Comparison of ENCODE assay signal across 6 cellular contexts in the genomic region with DNA sequence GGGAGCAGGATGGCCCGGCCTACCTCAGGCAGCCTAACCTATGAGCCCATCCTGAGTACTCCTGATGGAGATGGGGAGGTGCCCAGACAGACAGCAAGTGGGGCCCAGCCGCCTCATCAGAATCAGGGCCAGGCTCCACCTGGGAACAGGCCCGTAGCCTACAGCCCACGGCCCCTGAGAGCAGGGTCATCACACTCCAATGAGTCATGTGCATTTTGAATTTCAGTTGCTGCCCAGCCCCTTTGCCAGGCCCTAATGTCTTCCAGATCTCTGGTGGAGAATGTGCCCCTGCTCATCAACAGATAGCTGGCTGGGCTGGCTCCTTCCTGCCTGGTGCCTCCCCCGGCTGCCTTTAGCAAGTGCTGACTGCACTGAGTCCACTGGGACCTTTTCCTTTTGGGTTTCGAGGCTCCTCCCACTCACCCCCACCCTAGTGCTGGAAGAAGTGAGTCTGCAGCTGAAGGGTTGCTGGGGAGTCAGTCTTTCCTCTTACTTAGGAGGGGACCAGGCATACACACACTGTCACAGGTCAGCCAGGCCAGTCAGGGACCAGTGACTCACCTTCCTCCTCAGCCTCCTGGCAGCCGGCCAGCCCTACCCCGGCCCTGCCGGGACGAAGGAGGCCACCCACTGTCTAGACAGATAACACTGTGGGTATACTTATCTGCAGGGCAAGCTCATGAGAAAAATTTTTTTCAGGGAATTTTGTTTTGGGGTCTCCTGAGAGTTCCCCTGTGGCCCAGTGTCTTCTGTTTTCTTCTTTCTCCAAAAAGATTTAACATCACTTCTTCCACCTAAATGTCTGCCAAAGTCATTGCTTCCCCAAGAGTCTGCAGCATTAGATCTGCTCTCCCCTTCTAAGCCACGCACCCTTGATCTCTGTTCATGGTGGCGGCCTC. TPM values are rescaled to one million over a fixed set of nuclear protein-coding genes. Genes with fewer than 3 reads are reported as not detected.
DNase-seq lines count a peak whose midpoint lies in the region; ATAC-seq and TF ChIP-seq lines count a peak whose summit lies in the region.

No MANE protein-coding gene starts in this region.

- TF ChIP-seq CTCF in choroid plexus epithelial cell (conservative IDR thresholded peaks at IDR 0.05; ENCODE audit: low read depth, low read length) = no peak
- TF ChIP-seq CTCF in psoas muscle (IDR thresholded peaks at IDR 0.05) = no peak

- peak; percentile 62 for ATAC-seq in GM18868 (IDR thresholded peaks at IDR 0.05; ENCODE audit: unreplicated experiment)
- ATAC-seq in psoas muscle = peak; percentile 52 to 71 (median 64)
- no peak for ATAC-seq in HG02884 (IDR thresholded peaks at IDR 0.05; ENCODE audit: unreplicated experiment)

- H3K36me3 ChIP-seq in psoas muscle (ENCODE audit: insufficient read depth in 1 of 2, low read depth in 1 of 2) = peaks cover 6 to 64% of the 10 kb centered on the region in 2 donors

- peak overlapping the region; percentile 15 for H3K27ac ChIP-seq in psoas muscle

- no peaks in the 10 kb centered on the region for H3K9me3 ChIP-seq in psoas muscle

- H3K4me3 ChIP-seq in choroid plexus epithelial cell (ENCODE audit: low read depth, low read length) (no peak overlapping the region), psoas muscle (no peak overlapping the region)

- H3K27me3 ChIP-seq in psoas muscle (ENCODE audit: insufficient read depth in 3 of 3, low read length in 2 of 3) = no peaks in the 10 kb centered on the region

- peaks cover 24% of the 10 kb centered on the region for H3K4me1 ChIP-seq in psoas muscle

- 46 to 54% (median 53%) methylated on average over 12 of the region's 12 CpGs for WGBS in psoas muscle, 3 donors

- in situ Hi-C loops in SK-MEL-5 (cut with HindIII; ENCODE audit: low pct_unique_long_range_greater_than_20kb, low sequenced_read_pairs) = no loop called here

- peak; percentile 75 for DNase-seq in SK-MEL-5 (ENCODE audit: low read depth, low spot score)
- DNase-seq in choroid plexus epithelial cell (ENCODE audit: low read depth) = peak; percentile 91
- peak; percentile 78 for DNase-seq in psoas muscle
- DNase-seq in NCI-H128 (lab: John Stamatoyannopoulos, UW; ENCODE audit: unreplicated experiment) = no peak

- intact Hi-C loops in psoas muscle (cut with DNase I) = no loop called here

RNA-seq across cellular contexts. Expression of a gene that starts 9.1 kb away (rescaled TPM):
- 0.42 and 0.93 TPM in 2 replicates for total RNA-seq in SK-MEL-5 (2014; rRNA removed; shearing (Covaris generic))
- 0.33 and 2.8 TPM in 2 replicates for polyA plus RNA-seq in SK-MEL-5 (2015; cell fraction: cytosol; rRNA removed)
- polyA plus RNA-seq in SK-MEL-5 (2015; cell fraction: nucleus; rRNA removed) = 30.6 and 48.7 TPM in 2 replicates
- 1 to 10 TPM; 2.1 to 6.2 (median 3.9) TPM for total RNA-seq in psoas muscle
- 1 to 10 TPM; 1.8 to 5.0 (median 1.8) TPM for polyA plus RNA-seq in psoas muscle

RNA-seq across cellular contexts. Expression of a gene that starts 10.9 kb away (rescaled TPM):
- 47.9 and 55.7 TPM in 2 replicates for total RNA-seq in SK-MEL-5 (2014; rRNA removed; shearing (Covaris generic))
- 74.9 and 76.1 TPM in 2 replicates for polyA plus RNA-seq in SK-MEL-5 (2015; cell fraction: cytosol; rRNA removed)
- 151 and 159 TPM in 2 replicates for polyA plus RNA-seq in SK-MEL-5 (2015; cell fraction: nucleus; rRNA removed)
- 10 to 100 TPM; 13.2 to 20.7 (median 19.2) TPM for total RNA-seq in psoas muscle
- polyA plus RNA-seq in psoas muscle = 10 to 100 TPM in 2 of 3 donors, 1 to 10 TPM in 1; 9.3 to 16.6 (median 12.9) TPM

RNA-seq across cellular contexts. Expression of a gene that starts 14.9 kb away (rescaled TPM):
- total RNA-seq in SK-MEL-5 (2014; rRNA removed; shearing (Covaris generic)) = 0.13 and 0.27 TPM in 2 replicates
- polyA plus RNA-seq in SK-MEL-5 (2015; cell fraction: cytosol; rRNA removed) = 0.05 and 0.11 TPM in 2 replicates
- 0.58 and 5.6 TPM in 2 replicates for polyA plus RNA-seq in SK-MEL-5 (2015; cell fraction: nucleus; rRNA removed)
- not detected for total RNA-seq in psoas muscle
- polyA plus RNA-seq in psoas muscle = under 1 TPM; 0.12 to 0.18 (median 0.18) TPM

RNA-seq across cellular contexts. Expression of a gene that starts 18.5 kb away (rescaled TPM):
- 80.8 TPM in 2 replicates for total RNA-seq in SK-MEL-5 (2014; rRNA removed; shearing (Covaris generic))
- polyA plus RNA-seq in SK-MEL-5 (2015; cell fraction: cytosol; rRNA removed) = 61.8 and 66.3 TPM in 2 replicates
- polyA plus RNA-seq in SK-MEL-5 (2015; cell fraction: nucleus; rRNA removed) = 23.7 and 28.3 TPM in 2 replicates
- total RNA-seq in psoas muscle = 1 to 10 TPM; 3.8 to 6.4 (median 5.4) TPM
- polyA plus RNA-seq in psoas muscle = 10 to 100 TPM in 1 of 3 donors, 1 to 10 TPM in 2; 5.7 to 15.2 (median 6.2) TPM

RNA-seq across cellular contexts. Expression of a gene that starts 20.2 kb away (rescaled TPM):
- 286 and 311 TPM in 2 replicates for total RNA-seq in SK-MEL-5 (2014; rRNA removed; shearing (Covaris generic))
- polyA plus RNA-seq in SK-MEL-5 (2015; cell fraction: cytosol; rRNA removed) = 445 and 568 TPM in 2 replicates
- 1,161 and 1,423 TPM in 2 replicates for polyA plus RNA-seq in SK-MEL-5 (2015; cell fraction: nucleus; rRNA removed)
- 10 to 100 TPM; 26.5 to 36.0 (median 31.3) TPM for total RNA-seq in psoas muscle
- 10 to 100 TPM; 26.9 to 39.8 (median 33.5) TPM for polyA plus RNA-seq in psoas muscle
